ENCODE assay signal across 23 cellular contexts in genomic region chr17:51537996-51538550, GRCh38.
"Had no signal": no experiment of that assay in that cellular context is flagged by ENCODE, and none has a peak within 500 bp of the region (broad histone marks: within the 10 kb centered on the region; RNA-seq: fewer than 3 reads in every experiment).

No MANE protein-coding gene starts in this region.

- H3K27ac ChIP-seq: breast epithelium, VCaP had no signal

- H3K4me3 Mint-ChIP-seq: activated CD4-positive, alpha-beta memory T cell treated with anti-CD3 and anti-CD28 coated beads, Interleukin-2, amount 10 ng/mL, durations not matched to agents 7 days and 5 days; activated CD4-positive, alpha-beta T cell treated with anti-CD3 and anti-CD28 coated beads for 36 hours; activated T-cell treated with anti-CD3 and anti-CD28 coated beads, Interleukin-2, amount 50 U/mL, for 72 hours had no signal

- H3K4me1 ChIP-seq: breast epithelium had no signal

- H3K4me3 ChIP-seq: breast epithelium had no signal

- H3K27me3 Mint-ChIP-seq: activated CD4-positive, alpha-beta T cell treated with anti-CD3 and anti-CD28 coated beads for 36 hours had no signal

- H3K9me3 Mint-ChIP-seq: activated CD4-positive, alpha-beta memory T cell treated with anti-CD3 and anti-CD28 coated beads, Interleukin-2, amount 10 ng/mL, durations not matched to agents 7 days and 5 days; activated T-cell treated with anti-CD3 and anti-CD28 coated beads, Interleukin-2, amount 50 U/mL, for 72 hours; activated T-helper 2 cell treated with anti-CD3 and anti-CD28 coated beads, Interferon-gamma antibody, Interleukin-2, Interleukin-4, amounts not matched to agents 10 μg/mL and 5 μg/mL and 100 μg/mL, durations not matched to agents 14 hours and 24 hours and 36 hours had no signal

- H3K36me3 ChIP-seq: breast epithelium had no signal

- ATAC-seq: activated CD4-positive, alpha-beta T cell treated with anti-CD3 and anti-CD28 coated beads for 36 hours; activated T-cell treated with anti-CD3 and anti-CD28 coated beads, Interleukin-2, amount 50 U/mL, for 72 hours; Right ventricle myocardium inferior had no signal

- H3K9me3 ChIP-seq: breast epithelium, SK-N-SH had no signal

- H3K27me3 ChIP-seq: breast epithelium had no signal

- H3K27ac Mint-ChIP-seq: activated CD4-positive, alpha-beta memory T cell treated with anti-CD3 and anti-CD28 coated beads, Interleukin-2, amount 10 ng/mL, durations not matched to agents 7 days and 5 days; activated CD4-positive, alpha-beta T cell treated with anti-CD3 and anti-CD28 coated beads for 36 hours; activated T-cell treated with anti-CD3 and anti-CD28 coated beads, Interleukin-2, amount 50 U/mL, for 72 hours; activated T-helper 2 cell treated with anti-CD3 and anti-CD28 coated beads, Interferon-gamma antibody, Interleukin-2, Interleukin-4, amounts not matched to agents 10 μg/mL and 5 μg/mL and 100 μg/mL, durations not matched to agents 14 hours and 24 hours and 36 hours had no signal

- DNase-seq: activated CD4-positive, alpha-beta memory T cell treated with anti-CD3 and anti-CD28 coated beads, Interleukin-2, amount 10 ng/mL, durations not matched to agents 7 days and 5 days; activated CD4-positive, alpha-beta T cell treated with anti-CD3 and anti-CD28 coated beads for 36 hours; activated CD4-positive, alpha-beta T cell treated with anti-CD3 and anti-CD28 coated beads, Interleukin-2, amount 50 U/mL, for 1 hour; activated CD8-positive, alpha-beta memory T cell treated with anti-CD3 and anti-CD28 coated beads, Interleukin-2, amount 50 U/mL, for 4 hours; activated naive CD4-positive, alpha-beta T cell treated with anti-CD3 and anti-CD28 coated beads, Interleukin-2, amount 50 U/mL, for 16 hours; activated T-cell treated with anti-CD3 and anti-CD28 coated beads, Interleukin-2, amount 50 U/mL, for 72 hours; aorta; cortex of kidney; Kasumi-1; KBM-7; NCI-H1105 treated with DMSO at 0.1 percent for 48 hours; NCI-H1694 treated with DMSO at 0.1 percent for 48 hours; NCI-H2029 treated with DMSO at 0.1 percent for 48 hours; NCI-H226; NCI-H510A; NCI-H526 treated with DMSO at 0.1 percent for 48 hours; RPMI8226; SK-N-SH; T-helper 1 cell had no signal
